ENCODE assay signal across 8 cellular contexts in the genomic region with DNA sequence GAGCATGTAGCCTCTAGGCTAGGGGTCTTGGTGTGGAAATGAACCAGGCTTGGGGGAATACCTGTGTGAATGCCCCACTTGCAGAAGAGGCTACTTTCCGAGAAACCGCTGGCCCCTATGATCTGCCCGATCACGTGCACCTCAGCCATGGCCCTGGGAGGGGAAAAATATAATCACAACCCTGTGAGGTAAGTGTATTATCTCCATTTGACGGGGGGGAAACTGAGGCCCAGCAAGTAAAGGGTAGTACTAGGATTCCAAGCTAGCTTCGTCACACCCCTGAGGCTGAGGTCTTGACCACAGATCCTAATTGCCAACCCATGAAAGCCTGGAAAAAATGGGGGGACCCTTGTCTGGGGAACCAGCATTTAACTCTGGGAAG. TPM values are rescaled to one million over a fixed set of nuclear protein-coding genes. Genes with fewer than 3 reads are reported as not detected.
A peak's percentile ranks its signal among the peaks of the same experiment; 100 is the strongest.
DNase-seq lines count a peak whose midpoint lies in the region; ATAC-seq, FAIRE-seq and TF ChIP-seq lines count a peak whose summit lies in the region.

No MANE protein-coding gene starts in this region.

- H3K4me1 ChIP-seq in Peyer's patch (peaks cover 0 to 29% (median 2%) of the 10 kb centered on the region in 4 donors), esophagus (ENCODE audit: control insufficient read depth in 2 of 2, insufficient read depth in 2 of 2, low read length in 1 of 2) (peaks cover 0 to 6% of the 10 kb centered on the region in 2 donors)

- no peak for TF ChIP-seq POLR2A in Peyer's patch (IDR thresholded peaks at IDR 0.05)

- TF ChIP-seq CTCF in GM06990 (IDR thresholded peaks at IDR 0.05; ENCODE audit: insufficient read depth, low read length, poor library complexity, severe bottlenecking), result no peak
- no peak for TF ChIP-seq CTCF in Peyer's patch (IDR thresholded peaks at IDR 0.05)
- TF ChIP-seq CTCF in progenitor cell of endocrine pancreas (IDR thresholded peaks at IDR 0.05; ENCODE audit: unreplicated experiment), result no peak

- no peak for FAIRE-seq in urothelium cell line (lab: Jason Lieb, UNC)

- WGBS in esophagus, 2 donors, result 43 to 49% methylated on average over 6 of the region's 6 CpGs

- H3K27me3 Mint-ChIP-seq in progenitor cell of endocrine pancreas, result no peaks in the 10 kb centered on the region

- H3K4me1 Mint-ChIP-seq in progenitor cell of endocrine pancreas (ENCODE audit: low read depth), result peaks cover 11% of the 10 kb centered on the region

- H3K9me3 ChIP-seq in Peyer's patch, result no peaks in the 10 kb centered on the region
- no peaks in the 10 kb centered on the region for H3K9me3 ChIP-seq in esophagus (ENCODE audit: control insufficient read depth in 2 of 2, insufficient read depth in 1 of 2, low read depth in 1 of 2, low read length in 1 of 2)

- H3K36me3 ChIP-seq in GM06990 (ENCODE audit: control insufficient read depth, insufficient read depth, low read length), result no peaks in the 10 kb centered on the region
- H3K36me3 ChIP-seq in Peyer's patch, result no peaks in the 10 kb centered on the region
- no peaks in the 10 kb centered on the region for H3K36me3 ChIP-seq in esophagus (ENCODE audit: control insufficient read depth in 2 of 2, insufficient read depth in 2 of 2, low read length in 1 of 2)

- peak overlapping the region; percentile 93 for H3K4me3 Mint-ChIP-seq in progenitor cell of endocrine pancreas (ENCODE audit: low read depth)

- H3K27ac ChIP-seq in Peyer's patch (peak overlapping the region; percentile 91 to 99 (median 94)), esophagus (ENCODE audit: low read depth in 2 of 2, low read length in 1 of 2) (peak overlapping the region; percentile 79 to 100)

- H3K9me3 Mint-ChIP-seq in progenitor cell of endocrine pancreas (ENCODE audit: low read depth), result no peaks in the 10 kb centered on the region

- DNase-seq in GM06990 (ENCODE audit: extremely low read depth, insufficient read length), result no peak
- no peak for DNase-seq in Peyer's patch
- DNase-seq in progenitor cell of endocrine pancreas (ENCODE audit: low spot score, unreplicated experiment), result no peak
- no peak for DNase-seq in NCI-H1694 treated with DMSO at 0.1 percent for 48 hours (lab: John Stamatoyannopoulos, UW)
- no peak for DNase-seq in urothelium cell line (ENCODE audit: low spot score)
- DNase-seq in stimulated activated CD4-positive, alpha-beta T cell treated with anti-CD3 and anti-CD28 coated beads, Interleukin-12 subunit alpha, Interleukin-12 subunit beta, amount 100 ng/mL, for 4 hours, result no peak

- ATAC-seq in GM18502 (IDR thresholded peaks at IDR 0.05; ENCODE audit: poor library complexity, unreplicated experiment), result no peak

- no peaks in the 10 kb centered on the region for H3K27me3 ChIP-seq in GM06990 (replicated peaks; ENCODE audit: control insufficient read depth, insufficient read depth, low read length)
- H3K27me3 ChIP-seq in Peyer's patch, result no peaks in the 10 kb centered on the region
- H3K27me3 ChIP-seq in esophagus (ENCODE audit: control insufficient read depth in 1 of 2, insufficient read depth in 2 of 2, low read length in 2 of 2), result no peaks in the 10 kb centered on the region

- H3K27ac Mint-ChIP-seq in progenitor cell of endocrine pancreas, result peak overlapping the region; percentile 100

- peaks cover 3% of the 10 kb centered on the region for H3K36me3 Mint-ChIP-seq in progenitor cell of endocrine pancreas (ENCODE audit: insufficient read depth)

- H3K4me3 ChIP-seq in GM06990 (replicated peaks; ENCODE audit: low read depth, low read length) (peak overlapping the region; percentile 84), Peyer's patch (peak overlapping the region; percentile 54 to 82 (median 70)), esophagus (ENCODE audit: low read depth in 1 of 2, low read length in 2 of 2) (peak overlapping the region; percentile 69 to 76)

RNA-seq across cellular contexts. Expression of gene B9D2, which starts 0.6 kb away (rescaled TPM):
- total RNA-seq in Peyer's patch, result 1 to 10 TPM in 3 of 4 donors, not detected in 1; 3.6 to 6.8 (median 3.8) TPM
- polyA plus RNA-seq in esophagus, result 1 to 10 TPM; 3.1 to 6.0 TPM
- total RNA-seq in progenitor cell of endocrine pancreas, result 8.6 and 10.7 TPM in 2 replicates

RNA-seq across cellular contexts. Expression of gene TGFB1, which starts 9.6 kb away (rescaled TPM):
- total RNA-seq in Peyer's patch (10 to 100 TPM in 3 of 4 donors, 1 to 10 TPM in 1; 6.8 to 80.9 (median 22.9) TPM), progenitor cell of endocrine pancreas (4.3 and 5.5 TPM in 2 replicates)
- polyA plus RNA-seq in esophagus, result 10 to 100 TPM; 16.2 to 77.1 TPM

RNA-seq across cellular contexts. Expression of gene TMEM91, which starts 13.0 kb away (rescaled TPM):
- total RNA-seq in Peyer's patch (10 to 100 TPM in 2 of 4 donors, 1 to 10 TPM in 2; 8.3 to 19.6 (median 11.0) TPM), progenitor cell of endocrine pancreas (12.8 and 14.3 TPM in 2 replicates)
- 10 to 100 TPM; 13.8 to 17.3 TPM for polyA plus RNA-seq in esophagus

RNA-seq across cellular contexts. Expression of gene EXOSC5, which starts 33.8 kb away (rescaled TPM):
- total RNA-seq in Peyer's patch (10 to 100 TPM in 2 of 4 donors, 1 to 10 TPM in 2; 5.4 to 12.4 (median 10.0) TPM), progenitor cell of endocrine pancreas (15.4 and 17.0 TPM in 2 replicates)
- polyA plus RNA-seq in esophagus, result 10 to 100 TPM; 26.3 to 31.9 TPM

RNA-seq across cellular contexts. Expression of gene BCKDHA, which starts 34.3 kb away (rescaled TPM):
- 10 to 100 TPM; 23.9 to 41.7 (median 30.7) TPM for total RNA-seq in Peyer's patch
- polyA plus RNA-seq in esophagus, result 10 to 100 TPM; 37.0 to 61.8 TPM
- total RNA-seq in progenitor cell of endocrine pancreas, result 15.2 and 16.3 TPM in 2 replicates
